8 cellular contexts compared by ENCODE assay signal in genomic region chr19:18522862-18523440, GRCh38. TPM values are rescaled to one million over a fixed set of nuclear protein-coding genes. Genes with fewer than 3 reads are reported as not detected.
DNase-seq lines count a peak whose midpoint lies in the region; ATAC-seq and TF ChIP-seq lines count a peak whose summit lies in the region.
"Not testable (repeated sequence)": the region's sequence is repeated elsewhere in the genome, so short reads cannot be mapped to it uniquely, and the experiment has no call there.

No MANE protein-coding gene starts in this region.

- not testable (repeated sequence) for H3K36me3 ChIP-seq in ACC112 (ENCODE audit: insufficient read depth, low read length); GM23338 (ENCODE audit: insufficient read depth); PC-3 (ENCODE audit: low read depth, low read length); heart right ventricle; neural cell (ENCODE audit: insufficient read depth, low read length)

- not testable (repeated sequence) for H3K4me1 Mint-ChIP-seq in GM23338
- peaks cover 15% of the 10 kb centered on the region for H3K4me1 Mint-ChIP-seq in activated T-cell treated with anti-CD3 and anti-CD28 coated beads, Interleukin-2, amount 50 U/mL, for 24 hours (ENCODE audit: low read depth)
- H3K4me1 Mint-ChIP-seq in chondrocyte (ENCODE audit: low read depth), result peaks cover 16% of the 10 kb centered on the region
- peaks cover 14% of the 10 kb centered on the region for H3K4me1 Mint-ChIP-seq in stimulated activated naive CD8-positive, alpha-beta T cell treated with anti-CD3 and anti-CD28 coated beads, Interleukin-15, Interleukin-2, amounts not matched to agents 100 ng/mL and 50 ng/mL, for 24 hours (ENCODE audit: low read depth)

- H3K4me3 Mint-ChIP-seq in GM23338, result peak overlapping the region; percentile 90; the same call in 1 of the 3 replicates
- peak overlapping the region; percentile 82 for H3K4me3 Mint-ChIP-seq in activated T-cell treated with anti-CD3 and anti-CD28 coated beads, Interleukin-2, amount 50 U/mL, for 24 hours
- H3K4me3 Mint-ChIP-seq in chondrocyte (ENCODE audit: unreplicated experiment), result peak overlapping the region; percentile 54
- H3K4me3 Mint-ChIP-seq in stimulated activated naive CD8-positive, alpha-beta T cell treated with anti-CD3 and anti-CD28 coated beads, Interleukin-15, Interleukin-2, amounts not matched to agents 100 ng/mL and 50 ng/mL, for 24 hours, result peak overlapping the region; percentile 93

- H3K9me3 ChIP-seq in PC-3 (ENCODE audit: low read length); heart right ventricle; neural cell (ENCODE audit: low read length): not testable (repeated sequence)

- not testable (repeated sequence) for H3K9me2 ChIP-seq in GM23338 (ENCODE audit: insufficient read depth); PC-3 (replicated peaks; ENCODE audit: low read length); neural cell (ENCODE audit: insufficient read depth, low read length)

- H3K27me3 Mint-ChIP-seq in GM23338 (ENCODE audit: insufficient read depth, low read depth, poor library complexity), result peaks cover 12% of the 10 kb centered on the region
- H3K27me3 Mint-ChIP-seq in activated T-cell treated with anti-CD3 and anti-CD28 coated beads, Interleukin-2, amount 50 U/mL, for 24 hours; chondrocyte (ENCODE audit: low read depth); stimulated activated naive CD8-positive, alpha-beta T cell treated with anti-CD3 and anti-CD28 coated beads, Interleukin-15, Interleukin-2, amounts not matched to agents 100 ng/mL and 50 ng/mL, for 24 hours: not testable (repeated sequence)

- not testable (repeated sequence) for TF ChIP-seq RAD21 in neural cell (conservative IDR thresholded peaks at IDR 0.05)

- H3K36me3 Mint-ChIP-seq in GM23338 (ENCODE audit: low read depth); activated T-cell treated with anti-CD3 and anti-CD28 coated beads, Interleukin-2, amount 50 U/mL, for 24 hours (ENCODE audit: low read depth); chondrocyte (ENCODE audit: low read depth); stimulated activated naive CD8-positive, alpha-beta T cell treated with anti-CD3 and anti-CD28 coated beads, Interleukin-15, Interleukin-2, amounts not matched to agents 100 ng/mL and 50 ng/mL, for 24 hours (ENCODE audit: low read depth): not testable (repeated sequence)

- TF ChIP-seq CTCF in GM23338 (conservative IDR thresholded peaks at IDR 0.05; ENCODE audit: low read depth in 2 of 2); PC-3 (conservative IDR thresholded peaks at IDR 0.05; ENCODE audit: low read depth, low read length); chondrocyte (IDR thresholded peaks at IDR 0.05); heart right ventricle (IDR thresholded peaks at IDR 0.05); neural cell (IDR thresholded peaks at IDR 0.05; ENCODE audit: poor library complexity, severe bottlenecking): not testable (repeated sequence)

- H4K20me1 ChIP-seq in GM23338 (replicated peaks; ENCODE audit: insufficient read depth) (peaks cover 22% of the 10 kb centered on the region), PC-3 (ENCODE audit: low read length) (peaks cover 26% of the 10 kb centered on the region)
- H4K20me1 ChIP-seq in neural cell (ENCODE audit: insufficient read depth), result not testable (repeated sequence)

- H3K27ac Mint-ChIP-seq in GM23338, result peak overlapping the region; percentile 96
- H3K27ac Mint-ChIP-seq in activated T-cell treated with anti-CD3 and anti-CD28 coated beads, Interleukin-2, amount 50 U/mL, for 24 hours, result peak overlapping the region; percentile 97
- peak overlapping the region; percentile 93 for H3K27ac Mint-ChIP-seq in chondrocyte (ENCODE audit: unreplicated experiment)
- H3K27ac Mint-ChIP-seq in stimulated activated naive CD8-positive, alpha-beta T cell treated with anti-CD3 and anti-CD28 coated beads, Interleukin-15, Interleukin-2, amounts not matched to agents 100 ng/mL and 50 ng/mL, for 24 hours, result peak overlapping the region; percentile 94

- H3K4me1 ChIP-seq in ACC112 (ENCODE audit: control insufficient read depth, insufficient read depth, low read length, unreplicated experiment); GM23338 (ENCODE audit: insufficient read depth): not testable (repeated sequence)
- peaks cover 26% of the 10 kb centered on the region for H3K4me1 ChIP-seq in PC-3 (ENCODE audit: insufficient read depth, low read length)
- peaks cover 0 to 45% (median 25%) of the 10 kb centered on the region in 9 donors for H3K4me1 ChIP-seq in heart right ventricle

- TF ChIP-seq EP300 in neural cell (conservative IDR thresholded peaks at IDR 0.05; ENCODE audit: poor library complexity, severe bottlenecking), result not testable (repeated sequence)

- intact Hi-C loops in PC-3 (cut with micrococcal nuclease), result loop anchor here (5.0 kb wide), 3 partner anchors 34 to 114 kb away; partner anchors contain the start of genes KLHL26 and KXD1
- intact Hi-C loops in heart right ventricle (cut with DNase I), result loop anchor here in 6 of 10 donors (1.0 to 5.0 kb wide), 6 partner anchors 20 to 61 kb away; partner anchors contain the start of genes KXD1 (in 4 of the 6), FKBP8 (in 1 of the 6) and UBA52 (in 1 of the 6)

- peaks cover 12% of the 10 kb centered on the region for H3F3A ChIP-seq in GM23338 (replicated peaks; ENCODE audit: low read depth)
- H3F3A ChIP-seq in PC-3 (ENCODE audit: low read length, unreplicated experiment); neural cell (ENCODE audit: insufficient read depth, low read length, poor library complexity, severe bottlenecking): not testable (repeated sequence)

- BruUV-seq in PC-3 (replicated peaks; lab: Mats Ljungman, UMichigan), result TSS peak; percentile 71

- not testable (repeated sequence) for DNase-seq in GM23338 (ENCODE audit: low spot score); PC-3; activated T-cell treated with anti-CD3 and anti-CD28 coated beads, Interleukin-2, amount 50 U/mL, for 24 hours; chondrocyte (ENCODE audit: low spot score); heart right ventricle

- WGBS in heart right ventricle, 2 donors, result 72 to 79% methylated on average over 19 of the region's 19 CpGs

- H2AFZ ChIP-seq in ACC112 (ENCODE audit: low read length, unreplicated experiment); GM23338; neural cell (ENCODE audit: low read depth, low read length): not testable (repeated sequence)
- peak overlapping the region; percentile 52 for H2AFZ ChIP-seq in PC-3 (ENCODE audit: low read length)

- H3K4me3 ChIP-seq in ACC112 (ENCODE audit: low read depth, low read length) (peak overlapping the region; percentile 71), heart right ventricle (peak overlapping the region in 8 of 10 donors; percentile 4 to 99 (median 35)), neural cell (ENCODE audit: low read length) (peak overlapping the region; percentile 98)
- not testable (repeated sequence) for H3K4me3 ChIP-seq in GM23338; PC-3 (ENCODE audit: low read length)

- H3K27ac ChIP-seq in ACC112 (ENCODE audit: low read depth, low read length); GM23338 (ENCODE audit: low read depth); PC-3 (ENCODE audit: low read length): not testable (repeated sequence)
- peak overlapping the region in 8 of 10 donors; percentile 22 to 100 (median 50) for H3K27ac ChIP-seq in heart right ventricle
- H3K27ac ChIP-seq in neural cell (ENCODE audit: low read length), result peak overlapping the region; percentile 34

- peak overlapping the region; percentile 36; the same call in 1 of the 2 replicates for H3K9ac ChIP-seq in PC-3 (ENCODE audit: low read length)
- H3K9ac ChIP-seq in neural cell (ENCODE audit: low read length), result not testable (repeated sequence)

- not testable (repeated sequence) for H3K9me3 Mint-ChIP-seq in GM23338; activated T-cell treated with anti-CD3 and anti-CD28 coated beads, Interleukin-2, amount 50 U/mL, for 24 hours; chondrocyte (ENCODE audit: low read depth); stimulated activated naive CD8-positive, alpha-beta T cell treated with anti-CD3 and anti-CD28 coated beads, Interleukin-15, Interleukin-2, amounts not matched to agents 100 ng/mL and 50 ng/mL, for 24 hours

- not testable (repeated sequence) for ATAC-seq in GM23338, PC-3, heart right ventricle

- H3K79me2 ChIP-seq in ACC112 (ENCODE audit: control insufficient read depth, insufficient read depth, low read length, unreplicated experiment) (peaks cover 39% of the 10 kb centered on the region), GM23338 (replicated peaks; ENCODE audit: insufficient read depth) (peaks cover 30% of the 10 kb centered on the region), PC-3 (ENCODE audit: low read length) (peaks cover 35% of the 10 kb centered on the region), neural cell (replicated peaks; ENCODE audit: insufficient read depth, low read length) (peaks cover 16% of the 10 kb centered on the region)

- CTCF ChIA-PET in PC-3 (lab: Charles Lee), result not testable (repeated sequence)

- not testable (repeated sequence) for H3K4me2 ChIP-seq in GM23338; neural cell (ENCODE audit: low read length)
- peak overlapping the region; percentile 60 for H3K4me2 ChIP-seq in PC-3 (ENCODE audit: low read length)

- not testable (repeated sequence) for H3K27me3 ChIP-seq in ACC112 (ENCODE audit: insufficient read depth, low read length); GM23338 (ENCODE audit: insufficient read depth); PC-3 (ENCODE audit: low read length); heart right ventricle; neural cell (ENCODE audit: insufficient read depth, low read depth, low read length)

- POLR2A ChIA-PET in PC-3 (lab: Charles Lee; ENCODE audit: unreplicated experiment), result interaction anchor here (0.6 to 1.4 kb wide), 3 partner anchors 34 to 330 kb away, joined by 3 to 10 read pairs (median 4); partner anchors contain the start of genes JUND, KXD1 and MPV17L2

RNA-seq across cellular contexts. Expression of gene ELL, which starts 1.1 kb away (rescaled TPM):
- 16.2 and 20.1 TPM in 2 replicates for total RNA-seq in GM23338 (2014; rRNA removed; shearing (Covaris generic))
- polyA plus RNA-seq in GM23338 (2016; fragmentation: Nextera tagmentation; extraction: Ambion mirVana) (9.1 and 11.3 TPM in 2 replicates), heart right ventricle (1 to 10 TPM; 4.0 to 6.7 TPM), neural cell (7.2 and 8.8 TPM in 2 replicates)
- total RNA-seq in PC-3 (2014; rRNA removed) (21.0 and 30.6 TPM in 2 replicates), chondrocyte (12.4 to 14.0 TPM (median 13.0 TPM) in 3 replicates), heart right ventricle (10 to 100 TPM in 2 of 10 donors, 1 to 10 TPM in 8; 5.7 to 13.1 (median 7.5) TPM)
- 8.9 and 12.4 TPM in 2 replicates for polyA minus RNA-seq in neural cell

RNA-seq across cellular contexts. Expression of gene FKBP8, which starts 20.4 kb away (rescaled TPM):
- total RNA-seq in GM23338 (2014; rRNA removed; shearing (Covaris generic)), result 291 and 367 TPM in 2 replicates
- polyA plus RNA-seq in GM23338 (2016; fragmentation: Nextera tagmentation; extraction: Ambion mirVana) (158 and 164 TPM in 2 replicates), heart right ventricle (100 to 1,000 TPM; 153 to 308 TPM), neural cell (183 and 205 TPM in 2 replicates)
- total RNA-seq in PC-3 (2014; rRNA removed) (243 and 278 TPM in 2 replicates), chondrocyte (168 to 192 TPM (median 190 TPM) in 3 replicates), heart right ventricle (100 to 1,000 TPM; 132 to 196 (median 151) TPM)
- polyA minus RNA-seq in neural cell, result 161 and 196 TPM in 2 replicates

RNA-seq across cellular contexts. Expression of gene KXD1, which starts 34.7 kb away (rescaled TPM):
- 162 and 164 TPM in 2 replicates for total RNA-seq in GM23338 (2014; rRNA removed; shearing (Covaris generic))
- polyA plus RNA-seq in GM23338 (2016; fragmentation: Nextera tagmentation; extraction: Ambion mirVana), result 108 and 111 TPM in 2 replicates
- total RNA-seq in PC-3 (2014; rRNA removed), result 137 and 162 TPM in 2 replicates
- total RNA-seq in chondrocyte, result 63.4 to 69.8 TPM (median 65.4 TPM) in 3 replicates
- 10 to 100 TPM; 35.6 to 63.9 (median 45.6) TPM for total RNA-seq in heart right ventricle
- polyA plus RNA-seq in heart right ventricle, result 10 to 100 TPM; 41.2 to 88.6 TPM
- 55.8 and 78.1 TPM in 2 replicates for polyA plus RNA-seq in neural cell
- 28.5 and 31.5 TPM in 2 replicates for polyA minus RNA-seq in neural cell

RNA-seq across cellular contexts. Expression of gene UBA52, which starts 48.7 kb away (rescaled TPM):
- total RNA-seq in GM23338 (2014; rRNA removed; shearing (Covaris generic)), result 627 and 649 TPM in 2 replicates
- polyA plus RNA-seq in GM23338 (2016; fragmentation: Nextera tagmentation; extraction: Ambion mirVana) (1,301 and 1,361 TPM in 2 replicates), heart right ventricle (1,000 to 10,000 TPM; 1,270 to 1,276 TPM), neural cell (709 and 765 TPM in 2 replicates)
- total RNA-seq in PC-3 (2014; rRNA removed) (871 and 1,108 TPM in 2 replicates), chondrocyte (712 to 830 TPM (median 749 TPM) in 3 replicates), heart right ventricle (100 to 1,000 TPM; 634 to 883 (median 716) TPM)
- 234 and 279 TPM in 2 replicates for polyA minus RNA-seq in neural cell
